Comparison of ENCODE assay signal across 16 cellular contexts in the genomic region with DNA sequence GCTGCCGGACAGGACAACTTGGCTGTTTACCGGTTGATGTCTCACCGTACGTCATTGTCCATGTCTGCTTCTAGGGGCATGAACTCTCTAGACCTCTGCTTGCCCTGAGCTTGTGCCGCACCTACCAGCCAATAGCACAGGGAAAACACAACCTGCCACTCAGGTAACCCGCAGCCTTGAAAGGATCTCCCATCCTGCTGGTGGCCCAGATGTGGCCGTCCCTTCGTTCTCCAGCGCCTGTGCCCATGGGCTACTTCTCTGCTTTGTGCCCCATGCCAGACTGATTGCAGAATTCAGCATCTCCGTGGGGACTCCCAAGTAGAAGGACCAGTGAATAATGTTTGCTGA.
DNase-seq lines count a peak whose midpoint lies in the region; ATAC-seq and TF ChIP-seq lines count a peak whose summit lies in the region.
"Had no signal": no experiment of that assay in that cellular context is flagged by ENCODE, and none has a peak within 500 bp of the region (broad histone marks: within the 10 kb centered on the region; RNA-seq: fewer than 3 reads in every experiment).

No MANE protein-coding gene starts in this region.

- H3K9me3 ChIP-seq in stomach (no peaks in the 10 kb centered on the region), upper lobe of right lung (no peaks in the 10 kb centered on the region)

- no peak for TF ChIP-seq POLR2A in stomach (IDR thresholded peaks at IDR 0.05)

- H3K27ac Mint-ChIP-seq in activated CD4-positive, alpha-beta memory T cell treated with anti-CD3 and anti-CD28 coated beads, Interleukin-2, amount 10 ng/mL, durations not matched to agents 7 days and 5 days, result no peak overlapping the region
- no peak overlapping the region for H3K27ac Mint-ChIP-seq in activated CD4-positive, alpha-beta memory T cell treated with anti-CD3 and anti-CD28 coated beads for 36 hours
- no peak overlapping the region for H3K27ac Mint-ChIP-seq in activated T-helper 2 cell treated with anti-CD3 and anti-CD28 coated beads, Interferon-gamma antibody, Interleukin-2, Interleukin-4, amounts not matched to agents 10 μg/mL and 5 μg/mL and 100 μg/mL, durations not matched to agents 14 hours and 24 hours and 36 hours

- POLR2A ChIA-PET in activated CD4-positive, alpha-beta memory T cell treated with anti-CD3 and anti-CD28 coated beads, Interleukin-2, amount 10 ng/mL, durations not matched to agents 7 days and 5 days (lab: Charles Lee), result no interaction called here
- POLR2A ChIA-PET in activated CD4-positive, alpha-beta memory T cell treated with anti-CD3 and anti-CD28 coated beads for 36 hours (lab: Charles Lee), result no interaction called here

- peak; percentile 14 for DNase-seq in activated CD4-positive, alpha-beta memory T cell treated with anti-CD3 and anti-CD28 coated beads, Interleukin-2, amount 10 ng/mL, durations not matched to agents 7 days and 5 days
- no peak for DNase-seq in activated CD4-positive, alpha-beta memory T cell treated with anti-CD3 and anti-CD28 coated beads for 36 hours
- peak; percentile 4 for DNase-seq in activated T-helper 2 cell treated with anti-CD3 and anti-CD28 coated beads, Interferon-gamma antibody, Interleukin-2, Interleukin-4, amounts not matched to agents 10 μg/mL and 5 μg/mL and 100 μg/mL, durations not matched to agents 14 hours and 24 hours and 36 hours (ENCODE audit: low spot score)
- DNase-seq in mesenteric fat pad (ENCODE audit: low spot score), result peak; percentile 73
- peak; percentile 7 for DNase-seq in stomach
- no peak for DNase-seq in stimulated activated CD4-positive, alpha-beta T cell treated with anti-CD3 and anti-CD28 coated beads, Interleukin-4, amount 100 ng/mL, for 24 hours
- DNase-seq in upper lobe of right lung, result no peak
- DNase-seq: 8988T; DMS53; NCI-H1048; NCI-H1694; NCI-H2107; NCI-H345; NCI-H526 treated with DMSO at 0.1 percent for 48 hours; NK-92 treated with Interleukin-12 subunit alpha and Interleukin-12 subunit beta, amount 100 ng/mL, for 24 hours had no signal

- H3K27ac ChIP-seq in stomach (no peak overlapping the region), upper lobe of right lung (no peak overlapping the region)

- no peak overlapping the region for H3K4me3 Mint-ChIP-seq in activated CD4-positive, alpha-beta memory T cell treated with anti-CD3 and anti-CD28 coated beads, Interleukin-2, amount 10 ng/mL, durations not matched to agents 7 days and 5 days
- H3K4me3 Mint-ChIP-seq in activated CD4-positive, alpha-beta memory T cell treated with anti-CD3 and anti-CD28 coated beads for 36 hours, result no peak overlapping the region
- no peak overlapping the region for H3K4me3 Mint-ChIP-seq in activated T-helper 2 cell treated with anti-CD3 and anti-CD28 coated beads, Interferon-gamma antibody, Interleukin-2, Interleukin-4, amounts not matched to agents 10 μg/mL and 5 μg/mL and 100 μg/mL, durations not matched to agents 14 hours and 24 hours and 36 hours (ENCODE audit: low read depth)

- intact Hi-C loops in activated CD4-positive, alpha-beta memory T cell treated with anti-CD3 and anti-CD28 coated beads for 36 hours (cut with micrococcal nuclease), result loop anchor here (5.0 to 10.0 kb wide), 2 partner anchors 346 to 591 kb away; no protein-coding TSS in a partner anchor
- intact Hi-C loops in activated T-helper 2 cell treated with anti-CD3 and anti-CD28 coated beads, Interferon-gamma antibody, Interleukin-2, Interleukin-4, amounts not matched to agents 10 μg/mL and 5 μg/mL and 100 μg/mL, durations not matched to agents 14 hours and 24 hours and 36 hours (cut with micrococcal nuclease), result no loop called here
- intact Hi-C loops in stomach (cut with DNase I; ENCODE audit: low total_unique reads) (no loop called here), upper lobe of right lung (cut with DNase I) (no loop called here)

- peaks cover 0 to 14% (median 0%) of the 10 kb centered on the region in 4 donors for H3K4me1 ChIP-seq in stomach
- no peaks in the 10 kb centered on the region for H3K4me1 ChIP-seq in upper lobe of right lung

- H3K4me1 Mint-ChIP-seq in activated CD4-positive, alpha-beta memory T cell treated with anti-CD3 and anti-CD28 coated beads, Interleukin-2, amount 10 ng/mL, durations not matched to agents 7 days and 5 days, result no peaks in the 10 kb centered on the region
- peaks cover 2% of the 10 kb centered on the region for H3K4me1 Mint-ChIP-seq in activated CD4-positive, alpha-beta memory T cell treated with anti-CD3 and anti-CD28 coated beads for 36 hours (ENCODE audit: low read depth)
- H3K4me1 Mint-ChIP-seq in activated T-helper 2 cell treated with anti-CD3 and anti-CD28 coated beads, Interferon-gamma antibody, Interleukin-2, Interleukin-4, amounts not matched to agents 10 μg/mL and 5 μg/mL and 100 μg/mL, durations not matched to agents 14 hours and 24 hours and 36 hours (ENCODE audit: low read depth), result peaks cover 2% of the 10 kb centered on the region

- H3K27me3 ChIP-seq in stomach (peaks cover 0 to 28% (median 20%) of the 10 kb centered on the region in 3 donors), upper lobe of right lung (peaks cover 29% of the 10 kb centered on the region)

- H3K9me3 Mint-ChIP-seq in activated CD4-positive, alpha-beta memory T cell treated with anti-CD3 and anti-CD28 coated beads, Interleukin-2, amount 10 ng/mL, durations not matched to agents 7 days and 5 days, result no peaks in the 10 kb centered on the region
- H3K9me3 Mint-ChIP-seq in activated CD4-positive, alpha-beta memory T cell treated with anti-CD3 and anti-CD28 coated beads for 36 hours, result no peaks in the 10 kb centered on the region
- H3K9me3 Mint-ChIP-seq in activated T-helper 2 cell treated with anti-CD3 and anti-CD28 coated beads, Interferon-gamma antibody, Interleukin-2, Interleukin-4, amounts not matched to agents 10 μg/mL and 5 μg/mL and 100 μg/mL, durations not matched to agents 14 hours and 24 hours and 36 hours, result no peaks in the 10 kb centered on the region

- WGBS in stomach, 5 donors, result 90 to 93% (median 91%) methylated on average over 10 of the region's 10 CpGs

- H3K4me3 ChIP-seq in stomach (no peak overlapping the region), upper lobe of right lung (no peak overlapping the region)

- no peaks in the 10 kb centered on the region for H3K36me3 Mint-ChIP-seq in activated CD4-positive, alpha-beta memory T cell treated with anti-CD3 and anti-CD28 coated beads, Interleukin-2, amount 10 ng/mL, durations not matched to agents 7 days and 5 days (ENCODE audit: low read depth)
- H3K36me3 Mint-ChIP-seq in activated CD4-positive, alpha-beta memory T cell treated with anti-CD3 and anti-CD28 coated beads for 36 hours, result no peaks in the 10 kb centered on the region
- no peaks in the 10 kb centered on the region for H3K36me3 Mint-ChIP-seq in activated T-helper 2 cell treated with anti-CD3 and anti-CD28 coated beads, Interferon-gamma antibody, Interleukin-2, Interleukin-4, amounts not matched to agents 10 μg/mL and 5 μg/mL and 100 μg/mL, durations not matched to agents 14 hours and 24 hours and 36 hours (ENCODE audit: low read depth)

- peaks cover 11% of the 10 kb centered on the region for H3K27me3 Mint-ChIP-seq in activated CD4-positive, alpha-beta memory T cell treated with anti-CD3 and anti-CD28 coated beads, Interleukin-2, amount 10 ng/mL, durations not matched to agents 7 days and 5 days
- peaks cover 23% of the 10 kb centered on the region for H3K27me3 Mint-ChIP-seq in activated CD4-positive, alpha-beta memory T cell treated with anti-CD3 and anti-CD28 coated beads for 36 hours
- H3K27me3 Mint-ChIP-seq in activated T-helper 2 cell treated with anti-CD3 and anti-CD28 coated beads, Interferon-gamma antibody, Interleukin-2, Interleukin-4, amounts not matched to agents 10 μg/mL and 5 μg/mL and 100 μg/mL, durations not matched to agents 14 hours and 24 hours and 36 hours (ENCODE audit: low read depth), result peaks cover 16% of the 10 kb centered on the region

- no peak for TF ChIP-seq EP300 in stomach (IDR thresholded peaks at IDR 0.05)

- TF ChIP-seq CTCF in stomach (IDR thresholded peaks at IDR 0.05) (no peak), upper lobe of right lung (IDR thresholded peaks at IDR 0.05) (no peak)

- ATAC-seq in GM18519 (IDR thresholded peaks at IDR 0.05; ENCODE audit: low FRiP score, unreplicated experiment), result no peak
- ATAC-seq in upper lobe of right lung, result no peak

- H3K36me3 ChIP-seq in stomach, result no peaks in the 10 kb centered on the region
- no peaks in the 10 kb centered on the region for H3K36me3 ChIP-seq in upper lobe of right lung

- CTCF ChIA-PET in activated CD4-positive, alpha-beta memory T cell treated with anti-CD3 and anti-CD28 coated beads, Interleukin-2, amount 10 ng/mL, durations not matched to agents 7 days and 5 days (lab: Charles Lee), result no interaction called here
- CTCF ChIA-PET in activated CD4-positive, alpha-beta memory T cell treated with anti-CD3 and anti-CD28 coated beads for 36 hours (lab: Charles Lee), result no interaction called here

Comparison
In these comparisons a context has a peak if more than half of its experiments do, and no peak if none do; other contexts are left out.
1. DNase-seq: peak in activated CD4-positive, alpha-beta memory T cell treated with anti-CD3 and anti-CD28 coated beads, Interleukin-2, amount 10 ng/mL, durations not matched to agents 7 days and 5 days (single experiment), activated T-helper 2 cell treated with anti-CD3 and anti-CD28 coated beads, Interferon-gamma antibody, Interleukin-2, Interleukin-4, amounts not matched to agents 10 μg/mL and 5 μg/mL and 100 μg/mL, durations not matched to agents 14 hours and 24 hours and 36 hours (single experiment), mesenteric fat pad (single experiment) and stomach (single experiment); none in activated CD4-positive, alpha-beta memory T cell treated with anti-CD3 and anti-CD28 coated beads for 36 hours (single experiment), stimulated activated CD4-positive, alpha-beta T cell treated with anti-CD3 and anti-CD28 coated beads, Interleukin-4, amount 100 ng/mL, for 24 hours (single experiment) and upper lobe of right lung (single experiment).